Comparison of ENCODE assay signal across 11 cellular contexts in genomic region chr4:119209586-119209985, GRCh38. TPM values are rescaled to one million over a fixed set of nuclear protein-coding genes. Genes with fewer than 3 reads are reported as not detected.
A peak's percentile ranks its signal among the peaks of the same experiment; 100 is the strongest.
DNase-seq lines count a peak whose midpoint lies in the region; ATAC-seq, FAIRE-seq and TF ChIP-seq lines count a peak whose summit lies in the region.
"Had no signal": no experiment of that assay in that cellular context is flagged by ENCODE, and none has a peak within 500 bp of the region (broad histone marks: within the 10 kb centered on the region; RNA-seq: fewer than 3 reads in every experiment).

No MANE protein-coding gene starts in this region.

- intact Hi-C loops in breast epithelium (cut with DNase I; ENCODE audit: low total_unique reads) (no loop called here), mucosa of descending colon (cut with DNase I, micrococcal nuclease) (no loop called here)

- H3K9me3 ChIP-seq in AG04450 (ENCODE audit: control insufficient read depth, insufficient read depth, low read length), result no peaks in the 10 kb centered on the region
- H3K9me3 ChIP-seq in breast epithelium, result no peaks in the 10 kb centered on the region
- H3K9me3 ChIP-seq in mucosa of descending colon, result no peaks in the 10 kb centered on the region
- H3K9me3 ChIP-seq: prostate gland had no signal

- peak; percentile 30 for FAIRE-seq in H54 (lab: Jason Lieb, UNC)
- FAIRE-seq: frontal cortex, GM12878 had no signal

- DNase-seq in AG04450 (ENCODE audit: low read depth, low spot score), result no peak
- no peak for DNase-seq in H54 (ENCODE audit: insufficient read length, low spot score)
- no peak for DNase-seq in breast epithelium (ENCODE audit: low spot score in 2 of 2)
- DNase-seq in mucosa of descending colon, result no peak
- no peak for DNase-seq in AG20443 (ENCODE audit: low spot score)
- no peak for DNase-seq in activated CD4-positive, CD25-positive, alpha-beta regulatory T cell treated with anti-CD3 and anti-CD28 coated beads, Interleukin-2, amount 50 U/mL, for 72 hours
- DNase-seq: NCI-H1092 had no signal

- CTCF ChIA-PET in AG04450 (lab: Charles Lee), result interaction anchor here (0.6 kb wide), 1 partner anchor 679 kb away, joined by 3 read pairs; no protein-coding TSS in a partner anchor

- H3K4me1 ChIP-seq in breast epithelium (no peaks in the 10 kb centered on the region), mucosa of descending colon (ENCODE audit: low read depth) (peaks cover 15% of the 10 kb centered on the region)
- H3K4me1 ChIP-seq: prostate gland had no signal

- H3K27me3 ChIP-seq in AG04450 (ENCODE audit: control insufficient read depth, insufficient read depth, low read length) (no peaks in the 10 kb centered on the region), breast epithelium (no peaks in the 10 kb centered on the region)

- ATAC-seq in mucosa of descending colon (peak; percentile 20), HG02642 (IDR thresholded peaks at IDR 0.05; ENCODE audit: poor library complexity, unreplicated experiment) (no peak)
- ATAC-seq: GM12878 had no signal

- no peak for TF ChIP-seq CTCF in AG04450 (IDR thresholded peaks at IDR 0.05; ENCODE audit: low read depth, low read length)
- no peak for TF ChIP-seq CTCF in breast epithelium (IDR thresholded peaks at IDR 0.05)
- TF ChIP-seq CTCF in mucosa of descending colon (IDR thresholded peaks at IDR 0.05), result no peak

- peak overlapping the region; percentile 22 for H3K27ac ChIP-seq in AG04450 (ENCODE audit: low read depth, low read length)
- peak overlapping the region; percentile 3 to 62 for H3K27ac ChIP-seq in breast epithelium
- H3K27ac ChIP-seq: prostate gland had no signal

- POLR2A ChIA-PET in AG04450 (lab: Yijun Ruan, JAX), result interaction anchor here (0.5 kb wide), 1 partner anchor 195 kb away, joined by 3 read pairs; no protein-coding TSS in a partner anchor

- H3K4me3 ChIP-seq in AG04450 (ENCODE audit: low read depth, low read length), result no peak overlapping the region
- no peak overlapping the region for H3K4me3 ChIP-seq in breast epithelium
- no peak overlapping the region for H3K4me3 ChIP-seq in mucosa of descending colon
- H3K4me3 ChIP-seq: GM12878, prostate gland had no signal

- no peaks in the 10 kb centered on the region for H3K36me3 ChIP-seq in breast epithelium
- peaks cover 5% of the 10 kb centered on the region for H3K36me3 ChIP-seq in mucosa of descending colon (ENCODE audit: low read depth)
- H3K36me3 ChIP-seq: prostate gland had no signal

- TF ChIP-seq POLR2A in H54 (IDR thresholded peaks at IDR 0.05; ENCODE audit: low read depth, low read length), result no peak
- no peak for TF ChIP-seq POLR2A in breast epithelium (IDR thresholded peaks at IDR 0.05)

RNA-seq across cellular contexts. Expression of gene USP53, which starts 2.9 kb away (rescaled TPM):
- 15.6 and 19.0 TPM in 2 replicates for polyA plus RNA-seq in AG04450 (2011; rRNA removed)
- 14.8 and 19.2 TPM in 2 replicates for polyA minus RNA-seq in AG04450 (2011; rRNA and poly(A)+ RNA removed)
- 100 to 1,000 TPM; 123 to 167 (median 136) TPM for total RNA-seq in breast epithelium
- 100 to 1,000 TPM in 1 of 3 donors, 10 to 100 TPM in 2; 57.7 to 118 (median 67.6) TPM for total RNA-seq in mucosa of descending colon
